Comparison of ENCODE assay signal across 12 cellular contexts in genomic region chr2:201275069-201275468, GRCh38.
"Had no signal": no experiment of that assay in that cellular context is flagged by ENCODE, and none has a peak within 500 bp of the region (broad histone marks: within the 10 kb centered on the region; RNA-seq: fewer than 3 reads in every experiment).

No MANE protein-coding gene starts in this region.

- H3K9me3 ChIP-seq: psoas muscle, sigmoid colon, testis, upper lobe of right lung had no signal

- H3K4me3 Mint-ChIP-seq: activated B cell treated with CpG ODN at 0.5 μM for 24 hours, nephron had no signal

- H3K27ac ChIP-seq: foreskin keratinocyte, psoas muscle, sigmoid colon, SK-N-MC, testis, upper lobe of right lung had no signal

- ATAC-seq: foreskin keratinocyte, left colon, psoas muscle, upper lobe of right lung had no signal

- H3K27me3 ChIP-seq: foreskin keratinocyte, sigmoid colon, testis, upper lobe of right lung had no signal

- H3K9me3 Mint-ChIP-seq: activated B cell treated with CpG ODN at 0.5 μM for 24 hours, nephron had no signal

- H3K4me1 ChIP-seq: foreskin keratinocyte, psoas muscle, sigmoid colon, testis, upper lobe of right lung had no signal

- H3K27me3 Mint-ChIP-seq: activated B cell treated with CpG ODN at 0.5 μM for 24 hours had no signal

- DNase-seq: activated B cell treated with CpG ODN at 0.5 μM for 24 hours; foreskin keratinocyte; left colon; psoas muscle; sigmoid colon; stimulated activated CD4-positive, alpha-beta T cell treated with anti-CD3 and anti-CD28 coated beads, Interleukin-12 subunit alpha, Interleukin-12 subunit beta, amount 100 ng/mL, for 4 hours; stimulated activated naive CD4-positive, alpha-beta T cell treated with Interleukin-2 at 50 U/mL for 16 hours; testis; upper lobe of right lung had no signal

- H3K27ac Mint-ChIP-seq: activated B cell treated with CpG ODN at 0.5 μM for 24 hours, nephron had no signal

- H3K4me1 Mint-ChIP-seq: nephron had no signal

- H3K4me3 ChIP-seq: lung, psoas muscle, sigmoid colon, SK-N-MC, testis, upper lobe of right lung had no signal
